11 cellular contexts compared by ENCODE assay signal in the genomic region with DNA sequence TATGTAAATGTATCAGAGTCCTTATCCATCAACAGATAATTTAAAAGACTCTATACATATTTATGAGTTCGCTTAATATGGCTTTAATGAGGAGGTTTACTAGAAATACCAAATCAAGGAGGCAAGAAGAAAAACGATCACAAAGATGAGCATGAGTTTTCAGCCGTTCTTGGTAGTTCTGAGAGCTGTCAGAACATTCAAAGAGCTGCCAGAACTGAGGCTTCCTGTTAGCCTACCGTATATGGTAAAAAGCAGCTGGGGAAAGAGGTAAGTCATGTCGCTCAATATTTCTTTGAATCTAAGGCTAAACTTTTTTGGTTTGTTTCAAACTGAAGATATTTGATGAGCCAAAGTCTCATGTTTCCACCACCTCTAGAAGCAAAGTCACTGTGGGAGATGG.
"Had no signal": no experiment of that assay in that cellular context is flagged by ENCODE, and none has a peak within 500 bp of the region (broad histone marks: within the 10 kb centered on the region; RNA-seq: fewer than 3 reads in every experiment).

No MANE protein-coding gene starts in this region.

- DNase-seq: posterior cingulate gyrus, Right ventricle myocardium superior, small intestine, upper lobe of left lung had no signal

- H3K4me3 ChIP-seq: breast epithelium, right atrium auricular region, upper lobe of left lung had no signal

- ATAC-seq: esophagus mucosa, SK-N-SH treated with all-trans-retinoic acid at 6 μM for 48 hours had no signal

- H3K27ac ChIP-seq: breast epithelium, neutrophil, right atrium auricular region, upper lobe of left lung had no signal

- H3K9me3 ChIP-seq: neutrophil, right atrium auricular region, upper lobe of left lung had no signal

- H3K36me3 ChIP-seq: breast epithelium, neutrophil, right atrium auricular region, upper lobe of left lung had no signal

- H3K27ac Mint-ChIP-seq: activated naive CD4-positive, alpha-beta T cell treated with anti-CD3 and anti-CD28 coated beads, Interleukin-2, amount 50 U/mL, for 72 hours had no signal

- H3K4me3 Mint-ChIP-seq: T-helper 1 cell treated with Interleukin-12 subunit alpha and Interleukin-12 subunit beta and Interleukin-4 antibody, amounts not matched to agents 30 μg/mL and 1 μg/mL, for 36 hours had no signal
